Comparison of ENCODE assay signal across 23 cellular contexts in the genomic region with DNA sequence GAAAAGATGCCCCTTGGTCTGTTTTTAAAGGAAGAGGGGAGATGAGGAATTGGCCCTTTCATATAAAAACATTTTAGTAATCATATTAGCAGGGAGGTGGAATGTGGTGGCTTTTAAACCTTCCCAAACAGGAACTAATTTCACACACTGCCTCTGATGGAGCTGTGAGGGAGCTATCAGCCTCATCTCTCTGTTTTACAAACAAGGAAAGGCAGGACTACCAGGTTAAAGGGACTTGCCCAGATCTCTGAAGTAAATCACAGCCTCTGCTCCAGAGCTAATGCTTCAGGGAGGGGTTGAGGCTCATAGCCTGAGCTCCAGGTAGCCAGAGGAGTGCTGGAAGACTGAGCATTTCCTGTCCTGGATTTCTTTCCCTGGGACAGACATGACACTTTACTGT. TPM values are rescaled to one million over a fixed set of nuclear protein-coding genes. Genes with fewer than 3 reads are reported as not detected.
DNase-seq lines count a peak whose midpoint lies in the region; ATAC-seq, FAIRE-seq and TF ChIP-seq lines count a peak whose summit lies in the region.
"Had no signal": no experiment of that assay in that cellular context is flagged by ENCODE, and none has a peak within 500 bp of the region (broad histone marks: within the 10 kb centered on the region; RNA-seq: fewer than 3 reads in every experiment).

No MANE protein-coding gene starts in this region.

- peak overlapping the region; percentile 85 for H3K27ac ChIP-seq in HepG2 (ENCODE audit: extremely low read length, insufficient read depth, low read length)
- no peak overlapping the region for H3K27ac ChIP-seq in right lobe of liver
- H3K27ac ChIP-seq: VCaP had no signal

- peak overlapping the region; percentile 4 for H2AFZ ChIP-seq in HepG2 (ENCODE audit: low read length)

- H3K4me1 ChIP-seq in HepG2 (ENCODE audit: insufficient read depth, low read length): peaks cover 55% of the 10 kb centered on the region
- H3K4me1 ChIP-seq in right lobe of liver: peaks cover 0 to 14% (median 3%) of the 10 kb centered on the region in 4 donors
- H3K4me1 ChIP-seq: BE2C had no signal

- peaks cover 45% of the 10 kb centered on the region for H3K79me2 ChIP-seq in HepG2 (ENCODE audit: insufficient read depth, low read length)

- H3K9me3 Mint-ChIP-seq in activated T-helper 17 cell treated with anti-CD3 and anti-CD28 coated beads, Interleukin-2, amount 50 U/mL, for 72 hours: no peaks in the 10 kb centered on the region
- H3K9me3 Mint-ChIP-seq in naive thymus-derived CD8-positive, alpha-beta T cell: peaks cover 0 to 6% (median 0%) of the 10 kb centered on the region in 9 donors
- H3K9me3 Mint-ChIP-seq: activated naive CD8-positive, alpha-beta T cell treated with anti-CD3 and anti-CD28 coated beads for 36 hours; activated T-helper 1 cell treated with anti-CD3 and anti-CD28 coated beads, Interleukin-12 subunit alpha, Interleukin-12 subunit beta, Interleukin-2, Interleukin-4 antibody, amounts not matched to agents 30 ng/mL and 10 ng/mL and 1 ng/mL, durations not matched to agents 14 hours and 24 hours and 36 hours had no signal

- no peaks in the 10 kb centered on the region for H3K36me3 Mint-ChIP-seq in activated T-helper 17 cell treated with anti-CD3 and anti-CD28 coated beads, Interleukin-2, amount 50 U/mL, for 72 hours (ENCODE audit: low read depth)
- H3K36me3 Mint-ChIP-seq in naive thymus-derived CD8-positive, alpha-beta T cell: no peaks in the 10 kb centered on the region
- H3K36me3 Mint-ChIP-seq: activated naive CD8-positive, alpha-beta T cell treated with anti-CD3 and anti-CD28 coated beads for 36 hours had no signal

- CTCF ChIA-PET in HepG2 (lab: Yijun Ruan, JAX; ENCODE audit: low intra/inter-chr PET ratio, low total read pairs): no interaction called here

- H3K4me1 Mint-ChIP-seq in activated T-helper 17 cell treated with anti-CD3 and anti-CD28 coated beads, Interleukin-2, amount 50 U/mL, for 72 hours: peaks cover 5% of the 10 kb centered on the region
- H3K4me1 Mint-ChIP-seq in naive thymus-derived CD8-positive, alpha-beta T cell: peaks cover 11 to 35% (median 33%) of the 10 kb centered on the region in 4 donors

- TF ChIP-seq POLR2A in HepG2 (IDR thresholded peaks at IDR 0.05; ENCODE audit: insufficient read depth in 1 of 2, low read depth in 2 of 2, low read length in 2 of 2): no peak
- no peak for TF ChIP-seq POLR2A in right lobe of liver (IDR thresholded peaks at IDR 0.05)

- intact Hi-C loops in HepG2 (cut with micrococcal nuclease; ENCODE audit: unreplicated experiment): loop anchor here (2.0 to 5.0 kb wide), 5 partner anchors 91 to 395 kb away; no protein-coding TSS in a partner anchor
- intact Hi-C loops in right lobe of liver (cut with DNase I): no loop called here

- H3K9me3 ChIP-seq in HepG2 (ENCODE audit: low read length) (no peaks in the 10 kb centered on the region), right lobe of liver (no peaks in the 10 kb centered on the region)
- H3K9me3 ChIP-seq: A549, esophagus muscularis mucosa, gastrocnemius medialis, lower lobe of right lung had no signal

- in situ Hi-C loops in HepG2 (cut with HindIII; ENCODE audit: extremely low pct_ligation_motif_present, low pct_unique_long_range_greater_than_20kb): loop anchor here (5.0 to 10.0 kb wide), 3 partner anchors 220 to 387 kb away; no protein-coding TSS in a partner anchor

- DNase-seq in HepG2 (ENCODE audit: low spot score) (peak; percentile 26), right lobe of liver (no peak), activated gamma-delta T cell (lab: John Stamatoyannopoulos, UW) (no peak), DMS53 (lab: John Stamatoyannopoulos, UW) (no peak)
- no peak for DNase-seq in naive thymus-derived CD8-positive, alpha-beta T cell
- DNase-seq: activated CD4-positive, alpha-beta T cell treated with anti-CD3 and anti-CD28 coated beads, Interleukin-2, amount 50 U/mL, for 1 hour; activated naive CD8-positive, alpha-beta T cell treated with anti-CD3 and anti-CD28 coated beads for 36 hours; BE2C; effector CD4-positive, alpha-beta T cell; gastrocnemius medialis; kidney; lower lobe of right lung; NCI-H1417 treated with DMSO at 0.1 percent for 48 hours; NCI-H2107; NCI-H526; stimulated activated CD4-positive, alpha-beta T cell treated with anti-CD3 and anti-CD28 coated beads, Interleukin-12 subunit alpha, Interleukin-12 subunit beta, amount 100 ng/mL, for 4 hours had no signal

- no peak for TF ChIP-seq EP300 in HepG2 (IDR thresholded peaks at IDR 0.05; ENCODE audit: low read depth in 2 of 2, low read length in 2 of 2)
- TF ChIP-seq EP300 in HepG2 (CRISPR knock-in tag; IDR thresholded peaks at IDR 0.05; ENCODE audit: borderline replicate concordance): no peak

- peak overlapping the region in 1 of 3 experiments; percentile 92; a peak in 1 of 6 replicates for H3K4me3 ChIP-seq in HepG2 (replicated peaks in 1 of 3; ENCODE audit: insufficient read depth in 1 of 3, low read depth in 2 of 3, low read length in 3 of 3)
- H3K4me3 ChIP-seq in right lobe of liver: no peak overlapping the region
- H3K4me3 ChIP-seq: A549 had no signal

- TF ChIP-seq CTCF in HepG2 (CRISPR knock-in tag; IDR thresholded peaks at IDR 0.05) (no peak), right lobe of liver (IDR thresholded peaks at IDR 0.05) (no peak)

- BruUV-seq in HepG2 (replicated peaks; lab: Mats Ljungman, UMichigan): no TSS peak

- peak overlapping the region; percentile 93 for H3K9ac ChIP-seq in HepG2 (ENCODE audit: insufficient read depth, low read depth, low read length)

- peaks cover 4% of the 10 kb centered on the region; the same call in 1 of the 2 replicates for H4K20me1 ChIP-seq in HepG2 (ENCODE audit: insufficient read depth, low read length)

- H3K27me3 Mint-ChIP-seq in activated T-helper 17 cell treated with anti-CD3 and anti-CD28 coated beads, Interleukin-2, amount 50 U/mL, for 72 hours: peaks cover 45% of the 10 kb centered on the region
- peaks cover 27 to 67% (median 48%) of the 10 kb centered on the region in 5 donors for H3K27me3 Mint-ChIP-seq in naive thymus-derived CD8-positive, alpha-beta T cell

- ATAC-seq in HepG2 (no peak), right lobe of liver (no peak), HG03139 (IDR thresholded peaks at IDR 0.05; ENCODE audit: unreplicated experiment) (no peak), GM18517 (IDR thresholded peaks at IDR 0.05; ENCODE audit: unreplicated experiment) (no peak)
- no peak for ATAC-seq in activated T-helper 17 cell treated with anti-CD3 and anti-CD28 coated beads, Interleukin-2, amount 50 U/mL, for 72 hours (replicated peaks)
- ATAC-seq in naive thymus-derived CD8-positive, alpha-beta T cell: no peak
- ATAC-seq: A549, gastrocnemius medialis, lower lobe of right lung had no signal

- no peaks in the 10 kb centered on the region; a peak in 1 of 5 replicates for H3K27me3 ChIP-seq in HepG2 (ENCODE audit: control insufficient read depth in 1 of 2, insufficient read depth in 2 of 2, low read length in 2 of 2)
- H3K27me3 ChIP-seq in right lobe of liver: no peaks in the 10 kb centered on the region

- POLR2A ChIA-PET in HepG2 (lab: Yijun Ruan, JAX): interaction anchor here (1.1 to 9.7 kb wide), 17 partner anchors 10 to 396 kb away, joined by 3 to 163 read pairs (median 14); no protein-coding TSS in a partner anchor
- POLR2A ChIA-PET in naive thymus-derived CD8-positive, alpha-beta T cell (lab: Charles Lee): interaction anchor here (0.6 kb wide), 1 partner anchor 798 kb away, joined by 7 read pairs; no protein-coding TSS in a partner anchor

- H3K4me3 Mint-ChIP-seq in activated T-helper 17 cell treated with anti-CD3 and anti-CD28 coated beads, Interleukin-2, amount 50 U/mL, for 72 hours: peak overlapping the region; percentile 76
- H3K4me3 Mint-ChIP-seq in naive thymus-derived CD8-positive, alpha-beta T cell: peak overlapping the region in 7 of 10 donors; percentile 29 to 83 (median 75)
- H3K4me3 Mint-ChIP-seq: activated T-helper 1 cell treated with anti-CD3 and anti-CD28 coated beads, Interleukin-12 subunit alpha, Interleukin-12 subunit beta, Interleukin-2, Interleukin-4 antibody, amounts not matched to agents 30 ng/mL and 10 ng/mL and 1 ng/mL, durations not matched to agents 14 hours and 24 hours and 36 hours had no signal

- TF ChIP-seq RAD21 in HepG2 (CRISPR knock-in tag; IDR thresholded peaks at IDR 0.05): no peak

- H3K4me2 ChIP-seq in HepG2 (ENCODE audit: low read depth, low read length): peak overlapping the region; percentile 75

- no peak overlapping the region for H3K27ac Mint-ChIP-seq in activated T-helper 17 cell treated with anti-CD3 and anti-CD28 coated beads, Interleukin-2, amount 50 U/mL, for 72 hours
- no peak overlapping the region for H3K27ac Mint-ChIP-seq in naive thymus-derived CD8-positive, alpha-beta T cell
- H3K27ac Mint-ChIP-seq: activated naive CD8-positive, alpha-beta T cell treated with anti-CD3 and anti-CD28 coated beads for 36 hours; activated T-helper 1 cell treated with anti-CD3 and anti-CD28 coated beads, Interleukin-12 subunit alpha, Interleukin-12 subunit beta, Interleukin-2, Interleukin-4 antibody, amounts not matched to agents 30 ng/mL and 10 ng/mL and 1 ng/mL, durations not matched to agents 14 hours and 24 hours and 36 hours had no signal

- peaks cover 0 to 5% of the 10 kb centered on the region in 2 experiments; a peak in 3 of 5 replicates for H3K36me3 ChIP-seq in HepG2 (replicated peaks in 1 of 2; ENCODE audit: control insufficient read depth in 1 of 2, insufficient read depth in 2 of 2, low read length in 2 of 2)
- H3K36me3 ChIP-seq in right lobe of liver: no peaks in the 10 kb centered on the region
- H3K36me3 ChIP-seq: BE2C, esophagus muscularis mucosa, gastrocnemius medialis, lower lobe of right lung had no signal

- peak; percentile 58 for FAIRE-seq in HepG2 (lab: Jason Lieb, UNC)
- FAIRE-seq: A549, kidney had no signal

RNA-seq across cellular contexts. Expression of a gene that starts 1.1 kb away (rescaled TPM):
- total RNA-seq in HepG2 (2016; rRNA removed; fragmentation: Illumina TruSeq; extraction: Trizol) (42.0 and 56.4 TPM in 2 replicates), right lobe of liver (1 to 10 TPM; 1.8 to 3.1 (median 2.4) TPM)
- 35.6 and 35.9 TPM in 2 replicates for total RNA-seq in HepG2 (2016; cell fraction: cytosol; rRNA removed; fragmentation: Illumina TruSeq; extraction: Trizol; ENCODE audit: low read depth)
- 41.4 and 55.4 TPM in 2 replicates for total RNA-seq in HepG2 (2016; cell fraction: insoluble cytoplasmic fraction; rRNA removed; fragmentation: Illumina TruSeq; extraction: Trizol)
- total RNA-seq in HepG2 (2016; cell fraction: membrane; rRNA removed; fragmentation: Illumina TruSeq; extraction: Trizol): 49.1 and 51.5 TPM in 2 replicates
- 49.7 and 53.7 TPM in 2 replicates for total RNA-seq in HepG2 (2016; cell fraction: nucleus; rRNA removed; fragmentation: Illumina TruSeq; extraction: Trizol)
- polyA plus RNA-seq in HepG2 (2011; rRNA removed): 160 and 169 TPM in 2 replicates
- 138 and 170 TPM in 2 replicates for polyA plus RNA-seq in HepG2 (2011; cell fraction: cytosol; rRNA removed)
- 131 and 155 TPM in 2 replicates for polyA plus RNA-seq in HepG2 (2011; cell fraction: nucleus; rRNA removed)
- polyA plus RNA-seq in HepG2 (2012): 107 and 149 TPM in 2 replicates
- 19.3 and 21.3 TPM in 2 replicates for polyA plus RNA-seq in HepG2 (2016; cell fraction: cytosol; fragmentation: Illumina TruSeq; extraction: Trizol; ENCODE audit: low read depth)
- polyA plus RNA-seq in HepG2 (2016; cell fraction: insoluble cytoplasmic fraction; fragmentation: Illumina TruSeq; extraction: Trizol; ENCODE audit: low read depth): 65.3 and 66.1 TPM in 2 replicates
- polyA plus RNA-seq in HepG2 (2016; cell fraction: membrane; fragmentation: Illumina TruSeq; extraction: Trizol; ENCODE audit: low read depth): 36.6 and 42.0 TPM in 2 replicates
- 127 and 132 TPM in 2 replicates for polyA plus RNA-seq in HepG2 (2016; cell fraction: nucleus; fragmentation: Illumina TruSeq; extraction: Trizol; ENCODE audit: insufficient read depth, low read depth)
- polyA minus RNA-seq in HepG2 (2011; rRNA and poly(A)+ RNA removed; ENCODE audit: low replicate concordance): 184 TPM in 1 of 2 replicates, not detected in the other
- polyA minus RNA-seq in HepG2 (2011; cell fraction: cytosol; rRNA and poly(A)+ RNA removed): 61.4 and 78.3 TPM in 2 replicates
- polyA minus RNA-seq in HepG2 (2011; cell fraction: nucleus; rRNA and poly(A)+ RNA removed): 94.6 and 96.1 TPM in 2 replicates
- under 1 TPM; 0.16 to 0.50 TPM for total RNA-seq in activated T-helper 17 cell treated with anti-CD3 and anti-CD28 coated beads, Interleukin-2, amount 50 U/mL, for 72 hours
- total RNA-seq in naive thymus-derived CD8-positive, alpha-beta T cell: under 1 TPM; 0.44 to 0.62 TPM
- not detected for polyA plus RNA-seq in naive thymus-derived CD8-positive, alpha-beta T cell
- total RNA-seq: activated naive CD8-positive, alpha-beta T cell treated with anti-CD3 and anti-CD28 coated beads for 36 hours; activated T-helper 1 cell treated with anti-CD3 and anti-CD28 coated beads, Interleukin-12 subunit alpha, Interleukin-12 subunit beta, Interleukin-2, Interleukin-4 antibody, amounts not matched to agents 30 ng/mL and 10 ng/mL and 1 ng/mL, durations not matched to agents 14 hours and 24 hours and 36 hours had no signal

Comparison
In these comparisons a context has a peak if more than half of its experiments do, and no peak if none do; other contexts are left out.
1. RNA of a gene that starts 1.1 kb away (total RNA-seq): 35.6 to 56.4 TPM in HepG2; 1.8 to 3.1 TPM in right lobe of liver, 0.44 to 0.62 TPM in naive thymus-derived CD8-positive, alpha-beta T cell and 0.16 to 0.50 TPM in activated T-helper 17 cell treated with anti-CD3 and anti-CD28 coated beads, Interleukin-2, amount 50 U/mL, for 72 hours; every median in the first group is over 4 times any median in the second.